ENCODE assay signal across 8 cellular contexts in genomic region chr1:18951416-18951815, GRCh38. TPM values are rescaled to one million over a fixed set of nuclear protein-coding genes. Genes with fewer than 3 reads are reported as not detected.
DNase-seq lines count a peak whose midpoint lies in the region; ATAC-seq and TF ChIP-seq lines count a peak whose summit lies in the region.

No MANE protein-coding gene starts in this region.

- H3K27me3 ChIP-seq in mucosa of stomach (ENCODE audit: control insufficient read depth, insufficient read depth, low read length): peaks cover 4% of the 10 kb centered on the region

- H3K9me3 ChIP-seq in mucosa of stomach (ENCODE audit: control insufficient read depth, low read length): no peaks in the 10 kb centered on the region

- H3K9ac ChIP-seq in mucosa of stomach (ENCODE audit: low read length): peak overlapping the region; percentile 13

- no peak for ATAC-seq in Right ventricle myocardium inferior
- no peak for ATAC-seq in GM18505 (IDR thresholded peaks at IDR 0.05; ENCODE audit: unreplicated experiment)

- DNase-seq in Right ventricle myocardium inferior (ENCODE audit: missing footprints) (peak; percentile 78), cardiac septum (ENCODE audit: low spot score) (no peak), putamen (ENCODE audit: low spot score) (no peak), NCI-H446 (lab: John Stamatoyannopoulos, UW) (no peak), foreskin melanocyte (no peak)

- H3K36me3 ChIP-seq in mucosa of stomach (ENCODE audit: control insufficient read depth, insufficient read depth, low read length): no peaks in the 10 kb centered on the region

- H3K4me3 ChIP-seq in mucosa of stomach (ENCODE audit: low read length): no peak overlapping the region

- intact Hi-C loops in Right ventricle myocardium inferior (cut with DNase I): loop anchor here (2.0 kb wide), 1 partner anchor 29 kb away; no protein-coding TSS in a partner anchor
- intact Hi-C loops in cardiac septum (cut with DNase I): loop anchor here (5.0 kb wide), 2 partner anchors 39 to 131 kb away; no protein-coding TSS in a partner anchor

- H3K27ac ChIP-seq in angular gyrus (ENCODE audit: low read depth, low read length): peak overlapping the region; percentile 17

- H3K4me1 ChIP-seq in mucosa of stomach (ENCODE audit: control insufficient read depth, insufficient read depth, low read length): peaks cover 44% of the 10 kb centered on the region

- TF ChIP-seq POLR2A in GM18505 (IDR thresholded peaks at IDR 0.05; ENCODE audit: borderline replicate concordance, extremely low read depth, insufficient read depth, insufficient read length): no peak

RNA-seq across cellular contexts. Expression of gene IFFO2, which starts 5.1 kb away (rescaled TPM):
- total RNA-seq in Right ventricle myocardium inferior (5.2 TPM), cardiac septum (4.6 TPM)

RNA-seq across cellular contexts. Expression of gene ALDH4A1, which starts 49.1 kb away (rescaled TPM):
- total RNA-seq in Right ventricle myocardium inferior (31.2 TPM), cardiac septum (50.3 TPM)
